In the genomic region with DNA sequence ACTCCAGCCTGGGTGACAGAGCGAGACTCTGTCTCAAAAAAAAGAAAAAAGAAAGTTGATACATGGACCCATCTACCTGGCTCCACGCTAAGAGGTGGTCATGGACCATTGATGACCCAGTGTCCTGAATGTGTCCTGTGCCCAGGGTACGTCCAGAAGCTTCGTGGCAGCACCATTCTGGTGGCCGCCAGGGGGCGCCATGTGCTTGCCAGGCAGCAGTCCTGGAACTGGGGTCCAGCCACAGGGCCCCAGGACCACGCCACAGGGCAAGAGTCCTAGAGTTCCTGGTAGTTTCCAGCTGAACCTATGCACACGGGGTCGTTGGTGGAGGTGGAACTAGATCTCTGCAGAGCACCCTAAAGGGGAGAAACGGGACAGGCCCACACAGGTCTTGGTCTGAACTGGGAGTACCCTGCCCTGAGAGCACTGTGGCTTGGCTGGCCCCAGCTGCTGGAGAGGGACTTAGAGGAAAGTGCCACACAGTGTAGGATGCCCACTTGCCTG, we compare ENCODE assay signal across 9 cellular contexts. TPM values are rescaled to one million over a fixed set of nuclear protein-coding genes. Genes with fewer than 3 reads are reported as not detected.
DNase-seq lines count a peak whose midpoint lies in the region; ATAC-seq and TF ChIP-seq lines count a peak whose summit lies in the region.
"Had no signal": no experiment of that assay in that cellular context is flagged by ENCODE, and none has a peak within 500 bp of the region (broad histone marks: within the 10 kb centered on the region; RNA-seq: fewer than 3 reads in every experiment).

No MANE protein-coding gene starts in this region.

- H3K4me3 ChIP-seq in AG09309 (ENCODE audit: control insufficient read depth, low read depth, low read length): no peak overlapping the region
- H3K4me3 ChIP-seq in H7 (ENCODE audit: insufficient read depth, low read depth, low read length): no peak overlapping the region

- peak; percentile 91 for TF ChIP-seq CTCF in AG09309 (IDR thresholded peaks at IDR 0.05; ENCODE audit: control insufficient read depth, insufficient read depth, low read depth, low read length, missing control alignments)

- H3K36me3 ChIP-seq in H7 (replicated peaks; ENCODE audit: control insufficient read depth, insufficient read depth, low read length): no peaks in the 10 kb centered on the region

- H3K27me3 ChIP-seq in H7 (ENCODE audit: control insufficient read depth, insufficient read depth, low read length): no peaks in the 10 kb centered on the region

- intact Hi-C loops in left ventricle myocardium superior (cut with micrococcal nuclease) (no loop called here), sciatic nerve (cut with DNase I) (no loop called here)

- peak; percentile 43 for ATAC-seq in left ventricle myocardium superior
- ATAC-seq in sciatic nerve: peak; percentile 71
- ATAC-seq in HG02623 (IDR thresholded peaks at IDR 0.05; ENCODE audit: unreplicated experiment): no peak
- ATAC-seq in GM21423 (IDR thresholded peaks at IDR 0.05; ENCODE audit: unreplicated experiment): no peak

- DNase-seq in AG09309 (ENCODE audit: low read depth) (no peak), H7 (peak; percentile 86), T follicular helper cell (ENCODE audit: low read depth) (peak; percentile 48), left ventricle myocardium superior (peak; percentile 77), sciatic nerve (ENCODE audit: low spot score) (peak; percentile 75)
- peak; percentile 14 for DNase-seq in activated naive CD8-positive, alpha-beta T cell treated with anti-CD3 and anti-CD28 coated beads, Interleukin-2, amount 50 U/mL, for 16 hours (ENCODE audit: low read depth, low spot score)

RNA-seq across cellular contexts. Expression of gene FBXO27, which starts 19.9 kb away (rescaled TPM):
- total RNA-seq in H7 (2014; rRNA removed; shearing (Covaris generic)): 4.0 and 5.5 TPM in 2 replicates
- total RNA-seq in left ventricle myocardium superior (9.7 TPM), sciatic nerve (13.4 TPM)

RNA-seq across cellular contexts. Expression of gene ACP7, which starts 31.9 kb away (rescaled TPM):
- 0.14 TPM in 1 of 2 replicates, not detected in the other for total RNA-seq in H7 (2014; rRNA removed; shearing (Covaris generic))
- total RNA-seq in left ventricle myocardium superior: not detected
- total RNA-seq in sciatic nerve: 1.6 TPM
- total RNA-seq: renal cortical epithelial cell had no signal

Comparison
In these comparisons a context has a peak if more than half of its experiments do, and no peak if none do; other contexts are left out.
1. ATAC-seq: peak in left ventricle myocardium superior (single experiment) and sciatic nerve (single experiment); none in HG02623 (single experiment) and GM21423 (single experiment).